In the genomic region with DNA sequence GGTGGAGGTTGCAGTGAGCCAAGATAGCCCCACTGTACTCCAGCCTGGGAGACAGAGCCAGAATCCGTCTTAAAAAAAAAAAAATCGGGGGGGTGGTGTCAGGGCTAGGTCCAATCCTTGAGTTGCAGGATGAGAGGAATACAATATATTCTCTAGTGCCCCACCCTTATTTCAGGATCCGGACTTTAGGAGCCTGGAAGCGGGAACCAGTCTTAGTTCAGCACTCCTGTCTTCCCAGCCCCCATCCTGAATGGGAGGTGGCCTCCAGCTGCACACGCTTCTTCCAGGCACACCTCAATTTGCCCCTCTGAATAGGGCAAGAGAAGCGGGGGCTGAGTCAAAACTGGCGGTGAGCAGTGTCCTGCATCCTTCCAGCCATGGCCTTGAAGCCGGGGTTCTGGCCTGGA, we compare ENCODE assay signal across 8 cellular contexts. TPM values are rescaled to one million over a fixed set of nuclear protein-coding genes. Genes with fewer than 3 reads are reported as not detected.
DNase-seq lines count a peak whose midpoint lies in the region; ATAC-seq and TF ChIP-seq lines count a peak whose summit lies in the region.

No MANE protein-coding gene starts in this region.

- 13 to 22% methylated on average over 8 of the region's 8 CpGs for WGBS in lung, 2 donors

- H3K27ac Mint-ChIP-seq in activated naive CD4-positive, alpha-beta T cell treated with anti-CD3 and anti-CD28 coated beads for 36 hours = no peak overlapping the region
- H3K27ac Mint-ChIP-seq in type B pancreatic cell = peak overlapping the region; percentile 89

- H3K4me3 ChIP-seq in astrocyte of the spinal cord (ENCODE audit: low read depth, low read length) = peak overlapping the region; percentile 92
- peak overlapping the region; percentile 90 for H3K4me3 ChIP-seq in lung

- intact Hi-C loops in activated naive CD4-positive, alpha-beta T cell treated with anti-CD3 and anti-CD28 coated beads for 36 hours (cut with micrococcal nuclease) = loop anchor here (2.0 to 10.0 kb wide), 5 partner anchors 137 to 839 kb away; a partner anchor contains a TSS

- H3K4me1 ChIP-seq in lung (ENCODE audit: control insufficient read depth in 2 of 2, insufficient read depth in 2 of 2, low read length in 2 of 2) = peaks cover 13 to 44% of the 10 kb centered on the region in 2 donors

- no peaks in the 10 kb centered on the region for H3K36me3 ChIP-seq in lung (ENCODE audit: control insufficient read depth in 2 of 2, insufficient read depth in 2 of 2, low read length in 2 of 2)

- CTCF ChIA-PET in activated naive CD4-positive, alpha-beta T cell treated with anti-CD3 and anti-CD28 coated beads for 36 hours (lab: Charles Lee) = interaction anchor here (0.6 to 1.5 kb wide), 5 partner anchors 19 to 182 kb away, joined by 3 to 9 read pairs (median 3); a partner anchor contains a TSS

- peak overlapping the region; percentile 96 to 98 for H3K27ac ChIP-seq in lung (ENCODE audit: low read depth in 1 of 2, low read length in 1 of 2)

- peaks cover 58% of the 10 kb centered on the region for H3K4me1 Mint-ChIP-seq in activated naive CD4-positive, alpha-beta T cell treated with anti-CD3 and anti-CD28 coated beads for 36 hours (ENCODE audit: low read depth)
- peaks cover 31% of the 10 kb centered on the region for H3K4me1 Mint-ChIP-seq in type B pancreatic cell (ENCODE audit: unreplicated experiment)

- peaks cover 8% of the 10 kb centered on the region for H3K27me3 Mint-ChIP-seq in activated naive CD4-positive, alpha-beta T cell treated with anti-CD3 and anti-CD28 coated beads for 36 hours (ENCODE audit: low read depth)
- H3K27me3 Mint-ChIP-seq in type B pancreatic cell = peaks cover 27% of the 10 kb centered on the region

- TF ChIP-seq CTCF in astrocyte of the spinal cord (IDR thresholded peaks at IDR 0.05; ENCODE audit: low read depth, low read length) (no peak), lung (IDR thresholded peaks at IDR 0.05; ENCODE audit: control extremely low read depth, extremely low read depth) (no peak), type B pancreatic cell (conservative IDR thresholded peaks at IDR 0.05) (no peak)

- H3K27me3 ChIP-seq in lung (ENCODE audit: control insufficient read depth, insufficient read depth) = no peaks in the 10 kb centered on the region

- DNase-seq in activated naive CD4-positive, alpha-beta T cell treated with anti-CD3 and anti-CD28 coated beads for 36 hours = no peak
- DNase-seq in activated naive CD4-positive, alpha-beta T cell treated with anti-CD3 and anti-CD28 coated beads, Interleukin-2, amount 50 U/mL, for 16 hours = no peak
- DNase-seq in astrocyte of the spinal cord (ENCODE audit: low read depth, low spot score) = no peak
- no peak for DNase-seq in lung (ENCODE audit: low spot score)
- DNase-seq in type B pancreatic cell (ENCODE audit: extremely low spot score, unreplicated experiment) = no peak
- no peak for DNase-seq in NOMO-1 treated with DMSO at 0.1 percent for 48 hours (lab: John Stamatoyannopoulos, UW; ENCODE audit: unreplicated experiment)
- DNase-seq in HK-2 (ENCODE audit: unreplicated experiment) = no peak

- ATAC-seq in lung (ENCODE audit: insufficient read depth, low FRiP score) (no peak), HG03159 (IDR thresholded peaks at IDR 0.05; ENCODE audit: unreplicated experiment) (no peak)

- H3K4me3 Mint-ChIP-seq in activated naive CD4-positive, alpha-beta T cell treated with anti-CD3 and anti-CD28 coated beads for 36 hours = peak overlapping the region; percentile 89
- peak overlapping the region; percentile 84 for H3K4me3 Mint-ChIP-seq in type B pancreatic cell

- peaks cover 3% of the 10 kb centered on the region for H3K36me3 Mint-ChIP-seq in activated naive CD4-positive, alpha-beta T cell treated with anti-CD3 and anti-CD28 coated beads for 36 hours (ENCODE audit: low read depth)
- H3K36me3 Mint-ChIP-seq in type B pancreatic cell = no peaks in the 10 kb centered on the region

- no peaks in the 10 kb centered on the region for H3K9me3 Mint-ChIP-seq in activated naive CD4-positive, alpha-beta T cell treated with anti-CD3 and anti-CD28 coated beads for 36 hours
- H3K9me3 Mint-ChIP-seq in type B pancreatic cell = no peaks in the 10 kb centered on the region

- H3K9me3 ChIP-seq in lung (ENCODE audit: control insufficient read depth in 2 of 2, insufficient read depth in 1 of 2, low read length in 1 of 2) = no peaks in the 10 kb centered on the region

- in situ Hi-C loops in astrocyte of the spinal cord (cut with HindIII; ENCODE audit: low sequenced_read_pairs) = no loop called here

RNA-seq across cellular contexts. Expression of a gene that starts 1.6 kb away (rescaled TPM):
- total RNA-seq in activated naive CD4-positive, alpha-beta T cell treated with anti-CD3 and anti-CD28 coated beads for 36 hours = 10 to 100 TPM; 70.7 to 73.7 TPM
- 100 to 1,000 TPM in 1 of 2 donors, 10 to 100 TPM in 1; 51.3 to 129 TPM for total RNA-seq in lung
- polyA plus RNA-seq in lung = 10 to 100 TPM; 64.1 to 67.0 TPM
- 15.2 and 34.7 TPM in 2 replicates for total RNA-seq in type B pancreatic cell (ENCODE audit: low replicate concordance)

RNA-seq across cellular contexts. Expression of a gene that starts 3.1 kb away (rescaled TPM):
- total RNA-seq in activated naive CD4-positive, alpha-beta T cell treated with anti-CD3 and anti-CD28 coated beads for 36 hours = 1 to 10 TPM; 5.2 TPM
- total RNA-seq in lung (1 to 10 TPM; 4.2 to 5.9 TPM), type B pancreatic cell (ENCODE audit: low replicate concordance) (1.0 and 4.4 TPM in 2 replicates)
- 1 to 10 TPM; 1.2 to 2.4 TPM for polyA plus RNA-seq in lung

RNA-seq across cellular contexts. Expression of a gene that starts 18.7 kb away (rescaled TPM):
- 10 to 100 TPM; 24.6 to 29.4 TPM for total RNA-seq in activated naive CD4-positive, alpha-beta T cell treated with anti-CD3 and anti-CD28 coated beads for 36 hours
- total RNA-seq in lung = 10 to 100 TPM; 22.1 to 59.0 TPM
- 100 to 1,000 TPM; 128 to 196 TPM for polyA plus RNA-seq in lung
- total RNA-seq in type B pancreatic cell (ENCODE audit: low replicate concordance) = 49.2 and 64.4 TPM in 2 replicates

RNA-seq across cellular contexts. Expression of a gene that starts 33.7 kb away (rescaled TPM):
- 10 to 100 TPM; 14.3 to 14.4 TPM for total RNA-seq in activated naive CD4-positive, alpha-beta T cell treated with anti-CD3 and anti-CD28 coated beads for 36 hours
- total RNA-seq in lung (10 to 100 TPM; 14.6 to 26.9 TPM), type B pancreatic cell (ENCODE audit: low replicate concordance) (2.9 and 3.8 TPM in 2 replicates)
- polyA plus RNA-seq in lung = 10 to 100 TPM in 1 of 2 donors, 1 to 10 TPM in 1; 9.0 to 19.5 TPM

RNA-seq across cellular contexts. Expression of a gene that starts 46.7 kb away (rescaled TPM):
- 1 to 10 TPM; 3.8 to 4.4 TPM for total RNA-seq in activated naive CD4-positive, alpha-beta T cell treated with anti-CD3 and anti-CD28 coated beads for 36 hours
- total RNA-seq in lung (10 to 100 TPM in 1 of 2 donors, 1 to 10 TPM in 1; 6.5 to 22.5 TPM), type B pancreatic cell (ENCODE audit: low replicate concordance) (9.6 and 19.8 TPM in 2 replicates)
- polyA plus RNA-seq in lung = 10 to 100 TPM; 13.3 to 17.7 TPM
